ENCODE assay signal across 7 cellular contexts in genomic region chr20:50172347-50173013, GRCh38. TPM values are rescaled to one million over a fixed set of nuclear protein-coding genes. Genes with fewer than 3 reads are reported as not detected.
DNase-seq lines count a peak whose midpoint lies in the region; ATAC-seq and TF ChIP-seq lines count a peak whose summit lies in the region.

No MANE protein-coding gene starts in this region.

- H3K36me3 ChIP-seq in cardiac muscle cell (no peaks in the 10 kb centered on the region), osteoblast (ENCODE audit: insufficient read depth, low read length) (no peaks in the 10 kb centered on the region)

- TF ChIP-seq CTCF in HFF-Myc (IDR thresholded peaks at IDR 0.05; ENCODE audit: low read depth, low read length, missing control alignments): no peak
- TF ChIP-seq CTCF in activated CD8-positive, alpha-beta T cell treated with anti-CD3 and anti-CD28 coated beads for 36 hours (IDR thresholded peaks at IDR 0.05): no peak
- no peak for TF ChIP-seq CTCF in cardiac muscle cell (IDR thresholded peaks at IDR 0.05; ENCODE audit: low read depth, low read length)
- no peak for TF ChIP-seq CTCF in osteoblast (IDR thresholded peaks at IDR 0.05; ENCODE audit: extremely low read depth, low read depth, low read length)

- H4K20me1 ChIP-seq in osteoblast (ENCODE audit: insufficient read depth, low read length): no peaks in the 10 kb centered on the region

- peaks cover 2% of the 10 kb centered on the region for H3K4me1 Mint-ChIP-seq in activated CD8-positive, alpha-beta T cell treated with anti-CD3 and anti-CD28 coated beads for 36 hours (ENCODE audit: low read depth)

- intact Hi-C loops in activated CD8-positive, alpha-beta T cell treated with anti-CD3 and anti-CD28 coated beads for 36 hours (cut with micrococcal nuclease): no loop called here

- H3K9me3 Mint-ChIP-seq in activated CD8-positive, alpha-beta T cell treated with anti-CD3 and anti-CD28 coated beads for 36 hours: no peaks in the 10 kb centered on the region

- H3K4me1 ChIP-seq in cardiac muscle cell (ENCODE audit: low read depth) (peaks cover 8% of the 10 kb centered on the region), osteoblast (ENCODE audit: insufficient read depth, low read length) (peaks cover 13% of the 10 kb centered on the region)

- H3K27me3 ChIP-seq in cardiac muscle cell (no peaks in the 10 kb centered on the region), osteoblast (ENCODE audit: insufficient read depth, low read length) (no peaks in the 10 kb centered on the region)

- H3K27me3 Mint-ChIP-seq in activated CD8-positive, alpha-beta T cell treated with anti-CD3 and anti-CD28 coated beads for 36 hours: peaks cover 15% of the 10 kb centered on the region

- H3K79me2 ChIP-seq in osteoblast (ENCODE audit: insufficient read depth, low read length): no peaks in the 10 kb centered on the region

- POLR2A ChIA-PET in activated CD8-positive, alpha-beta T cell treated with anti-CD3 and anti-CD28 coated beads for 36 hours (lab: Charles Lee): interaction anchor here (1.1 kb wide), 1 partner anchor 20 kb away, joined by 4 read pairs; no protein-coding TSS in a partner anchor

- no peak for DNase-seq in HFF-Myc (ENCODE audit: extremely low read depth, low read depth)
- peak; percentile 33 for DNase-seq in activated CD8-positive, alpha-beta T cell treated with anti-CD3 and anti-CD28 coated beads for 36 hours
- peak; percentile 83 to 91 for DNase-seq in cardiac muscle cell (ENCODE audit: low read depth in 1 of 2, low spot score in 1 of 2)
- peak; percentile 97 for DNase-seq in osteoblast (ENCODE audit: insufficient read length, low spot score, missing footprints)
- no peak for DNase-seq in NCI-H748 treated with DMSO at 0.1 percent for 48 hours (lab: John Stamatoyannopoulos, UW)

- no peak overlapping the region for H3K27ac Mint-ChIP-seq in activated CD8-positive, alpha-beta T cell treated with anti-CD3 and anti-CD28 coated beads for 36 hours

- peak overlapping the region; percentile 99 for H2AFZ ChIP-seq in osteoblast (ENCODE audit: low read length)

- peak overlapping the region; percentile 91 for H3K27ac ChIP-seq in cardiac muscle cell
- peak overlapping the region; percentile 91 for H3K27ac ChIP-seq in osteoblast (ENCODE audit: low read depth, low read length)

- peak overlapping the region; percentile 95 for H3K4me2 ChIP-seq in osteoblast (ENCODE audit: insufficient read depth, low read length)

- H3K36me3 Mint-ChIP-seq in activated CD8-positive, alpha-beta T cell treated with anti-CD3 and anti-CD28 coated beads for 36 hours (ENCODE audit: low read depth): no peaks in the 10 kb centered on the region

- peak; percentile 57 for ATAC-seq in activated CD8-positive, alpha-beta T cell treated with anti-CD3 and anti-CD28 coated beads for 36 hours
- ATAC-seq in HG03439 (IDR thresholded peaks at IDR 0.05; ENCODE audit: unreplicated experiment) (no peak), GM19467 (IDR thresholded peaks at IDR 0.05; ENCODE audit: unreplicated experiment) (no peak)

- H3K9me3 ChIP-seq in cardiac muscle cell (ENCODE audit: low read depth) (no peaks in the 10 kb centered on the region), osteoblast (ENCODE audit: low read depth, low read length) (no peaks in the 10 kb centered on the region)

- no peak overlapping the region for H3K4me3 Mint-ChIP-seq in activated CD8-positive, alpha-beta T cell treated with anti-CD3 and anti-CD28 coated beads for 36 hours

- CTCF ChIA-PET in activated CD8-positive, alpha-beta T cell treated with anti-CD3 and anti-CD28 coated beads for 36 hours (lab: Charles Lee): interaction anchor here (1.4 to 8.1 kb wide), 2 partner anchors 53 to 73 kb away, joined by 3 to 203 read pairs; no protein-coding TSS in a partner anchor

- H3K4me3 ChIP-seq in HFF-Myc (replicated peaks; ENCODE audit: low read depth, low read length) (peak overlapping the region; percentile 47), cardiac muscle cell (peak overlapping the region; percentile 38), osteoblast (ENCODE audit: insufficient read depth, low read length) (peak overlapping the region; percentile 89)

RNA-seq across cellular contexts. Expression of gene CEBPB, which starts 18.1 kb away (rescaled TPM):
- total RNA-seq in activated CD8-positive, alpha-beta T cell treated with anti-CD3 and anti-CD28 coated beads for 36 hours: 10 to 100 TPM; 27.2 to 28.4 TPM
- total RNA-seq in cardiac muscle cell (18.2 and 22.0 TPM in 2 replicates), osteoblast (75.7 and 79.3 TPM in 2 replicates)
- polyA plus RNA-seq in cardiac muscle cell: 22.9 and 30.8 TPM in 2 replicates

RNA-seq across cellular contexts. Expression of gene PEDS1, which starts 19.0 kb away (rescaled TPM):
- total RNA-seq in activated CD8-positive, alpha-beta T cell treated with anti-CD3 and anti-CD28 coated beads for 36 hours: 10 to 100 TPM; 16.0 to 17.3 TPM
- total RNA-seq in cardiac muscle cell (36.9 and 38.4 TPM in 2 replicates), osteoblast (33.3 and 37.6 TPM in 2 replicates)
- 37.2 and 43.9 TPM in 2 replicates for polyA plus RNA-seq in cardiac muscle cell

RNA-seq across cellular contexts. Expression of gene UBE2V1, which starts 59.5 kb away (rescaled TPM):
- 100 to 1,000 TPM; 112 to 151 TPM for total RNA-seq in activated CD8-positive, alpha-beta T cell treated with anti-CD3 and anti-CD28 coated beads for 36 hours
- total RNA-seq in cardiac muscle cell (64.0 and 126 TPM in 2 replicates), osteoblast (90.8 and 100 TPM in 2 replicates)
- 164 and 173 TPM in 2 replicates for polyA plus RNA-seq in cardiac muscle cell

Comparison
In these comparisons a context has a peak if more than half of its experiments do, and no peak if none do; other contexts are left out.
1. DNase-seq: peak in activated CD8-positive, alpha-beta T cell treated with anti-CD3 and anti-CD28 coated beads for 36 hours (single experiment), cardiac muscle cell (2 of 2) and osteoblast (single experiment); none in HFF-Myc (single experiment) and NCI-H748 treated with DMSO at 0.1 percent for 48 hours (single experiment).
2. H3K4me3 ChIP-seq: peak in every context shown above with its lines; median percentile 89 in osteoblast; 47 in HFF-Myc; 38 in cardiac muscle cell.